ENCODE assay signal across 11 cellular contexts in genomic region chr15:48946088-48946839, GRCh38. TPM values are rescaled to one million over a fixed set of nuclear protein-coding genes. Genes with fewer than 3 reads are reported as not detected.
DNase-seq lines count a peak whose midpoint lies in the region; ATAC-seq and TF ChIP-seq lines count a peak whose summit lies in the region.
"Had no signal": no experiment of that assay in that cellular context is flagged by ENCODE, and none has a peak within 500 bp of the region (broad histone marks: within the 10 kb centered on the region; RNA-seq: fewer than 3 reads in every experiment).

No MANE protein-coding gene starts in this region.

- CTCF ChIA-PET in activated CD8-positive, alpha-beta T cell treated with anti-CD3 and anti-CD28 coated beads for 36 hours (lab: Charles Lee): interaction anchor here (1.1 to 2.7 kb wide), 3 partner anchors 16 to 29 kb away, joined by 3 to 18 read pairs (median 3); no protein-coding TSS in a partner anchor
- CTCF ChIA-PET in activated CD8-positive, alpha-beta T cell treated with anti-CD3 and anti-CD28 coated beads, Interleukin-2, amount 10 ng/mL, durations not matched to agents 7 days and 5 days (lab: Charles Lee): interaction anchor here (1.3 to 3.4 kb wide), 2 partner anchors 19 to 29 kb away, joined by 5 to 20 read pairs; no protein-coding TSS in a partner anchor

- no peaks in the 10 kb centered on the region for H3K9me3 Mint-ChIP-seq in activated CD8-positive, alpha-beta T cell treated with anti-CD3 and anti-CD28 coated beads for 36 hours
- no peaks in the 10 kb centered on the region for H3K9me3 Mint-ChIP-seq in activated CD8-positive, alpha-beta T cell treated with anti-CD3 and anti-CD28 coated beads, Interleukin-2, amount 10 ng/mL, durations not matched to agents 7 days and 5 days (ENCODE audit: insufficient read depth)
- no peaks in the 10 kb centered on the region for H3K9me3 Mint-ChIP-seq in stimulated activated naive CD8-positive, alpha-beta T cell treated with anti-CD3 and anti-CD28 coated beads, Interleukin-15, amount 100 ng/mL, for 72 hours
- H3K9me3 Mint-ChIP-seq: T-helper 1 cell treated with Interleukin-12 subunit alpha and Interleukin-12 subunit beta and Interleukin-4 antibody, amounts not matched to agents 30 μg/mL and 1 μg/mL, for 36 hours had no signal

- POLR2A ChIA-PET in activated CD8-positive, alpha-beta T cell treated with anti-CD3 and anti-CD28 coated beads for 36 hours (lab: Charles Lee): interaction anchor here (0.9 kb wide), 1 partner anchor 18 kb away, joined by 3 read pairs; the partner anchor contains the start of gene SHC4
- POLR2A ChIA-PET in activated CD8-positive, alpha-beta T cell treated with anti-CD3 and anti-CD28 coated beads, Interleukin-2, amount 10 ng/mL, durations not matched to agents 7 days and 5 days (lab: Charles Lee): interaction anchor here (1.1 kb wide), 1 partner anchor 68 kb away, joined by 3 read pairs; the partner anchor contains the start of gene EID1

- ATAC-seq in activated CD8-positive, alpha-beta T cell treated with anti-CD3 and anti-CD28 coated beads for 36 hours: peak; percentile 91
- no peak for ATAC-seq in activated CD8-positive, alpha-beta T cell treated with anti-CD3 and anti-CD28 coated beads, Interleukin-2, amount 10 ng/mL, durations not matched to agents 7 days and 5 days
- ATAC-seq in stimulated activated naive CD8-positive, alpha-beta T cell treated with anti-CD3 and anti-CD28 coated beads, Interleukin-15, amount 100 ng/mL, for 72 hours: peak; percentile 73
- no peak for ATAC-seq in HG03521 (IDR thresholded peaks at IDR 0.05; ENCODE audit: unreplicated experiment)
- ATAC-seq in HG03095 (IDR thresholded peaks at IDR 0.05; ENCODE audit: unreplicated experiment): no peak

- no peaks in the 10 kb centered on the region for H3K9me3 ChIP-seq in fibroblast of lung (ENCODE audit: control insufficient read depth, insufficient read depth, low read depth, low read length)
- H3K9me3 ChIP-seq: prostate gland had no signal

- H3K36me3 ChIP-seq in fibroblast of lung (ENCODE audit: control insufficient read depth, insufficient read depth, low read length): no peaks in the 10 kb centered on the region
- H3K36me3 ChIP-seq: prostate gland had no signal

- no peak for DNase-seq in activated CD8-positive, alpha-beta T cell treated with anti-CD3 and anti-CD28 coated beads for 36 hours
- no peak for DNase-seq in activated CD8-positive, alpha-beta T cell treated with anti-CD3 and anti-CD28 coated beads, Interleukin-2, amount 10 ng/mL, durations not matched to agents 7 days and 5 days
- DNase-seq in SK-MEL-5 (ENCODE audit: low read depth, low spot score) (peak; percentile 29), fibroblast of lung (ENCODE audit: low read depth in 2 of 2) (peak; percentile 40 to 92), posterior vena cava (ENCODE audit: low spot score) (no peak)
- DNase-seq in stimulated activated naive CD8-positive, alpha-beta T cell treated with anti-CD3 and anti-CD28 coated beads, Interleukin-15, amount 100 ng/mL, for 72 hours: no peak
- DNase-seq: NCI-H187 treated with DMSO at 0.1 percent for 48 hours had no signal

- no peak overlapping the region for H3K4me3 ChIP-seq in fibroblast of lung (replicated peaks in 1 of 4; ENCODE audit: control extremely low read depth in 1 of 4, insufficient read depth in 1 of 4, low read depth in 3 of 4, low read length in 4 of 4)
- H3K4me3 ChIP-seq: prostate gland had no signal

- peaks cover 19% of the 10 kb centered on the region for H3K27me3 Mint-ChIP-seq in activated CD8-positive, alpha-beta T cell treated with anti-CD3 and anti-CD28 coated beads for 36 hours
- H3K27me3 Mint-ChIP-seq in activated CD8-positive, alpha-beta T cell treated with anti-CD3 and anti-CD28 coated beads, Interleukin-2, amount 10 ng/mL, durations not matched to agents 7 days and 5 days (ENCODE audit: low read depth): peaks cover 15% of the 10 kb centered on the region
- H3K27me3 Mint-ChIP-seq in stimulated activated naive CD8-positive, alpha-beta T cell treated with anti-CD3 and anti-CD28 coated beads, Interleukin-15, amount 100 ng/mL, for 72 hours: peaks cover 29% of the 10 kb centered on the region

- no peak overlapping the region for H3K27ac Mint-ChIP-seq in activated CD8-positive, alpha-beta T cell treated with anti-CD3 and anti-CD28 coated beads for 36 hours
- H3K27ac Mint-ChIP-seq in activated CD8-positive, alpha-beta T cell treated with anti-CD3 and anti-CD28 coated beads, Interleukin-2, amount 10 ng/mL, durations not matched to agents 7 days and 5 days: no peak overlapping the region
- H3K27ac Mint-ChIP-seq in stimulated activated naive CD8-positive, alpha-beta T cell treated with anti-CD3 and anti-CD28 coated beads, Interleukin-15, amount 100 ng/mL, for 72 hours: peak overlapping the region; percentile 15 to 59
- H3K27ac Mint-ChIP-seq: T-helper 1 cell treated with Interleukin-12 subunit alpha and Interleukin-12 subunit beta and Interleukin-4 antibody, amounts not matched to agents 30 μg/mL and 1 μg/mL, for 36 hours had no signal

- no peaks in the 10 kb centered on the region for H3K36me3 Mint-ChIP-seq in activated CD8-positive, alpha-beta T cell treated with anti-CD3 and anti-CD28 coated beads for 36 hours (ENCODE audit: low read depth)
- no peaks in the 10 kb centered on the region for H3K36me3 Mint-ChIP-seq in activated CD8-positive, alpha-beta T cell treated with anti-CD3 and anti-CD28 coated beads, Interleukin-2, amount 10 ng/mL, durations not matched to agents 7 days and 5 days (ENCODE audit: low read depth)

- peaks cover 5% of the 10 kb centered on the region for H3K4me1 ChIP-seq in fibroblast of lung (ENCODE audit: control insufficient read depth, extremely low read depth, insufficient read depth, low read length)
- H3K4me1 ChIP-seq: prostate gland had no signal

- in situ Hi-C loops in SK-MEL-5 (cut with HindIII; ENCODE audit: low pct_unique_long_range_greater_than_20kb, low sequenced_read_pairs): loop anchor here (10.0 kb wide), 1 partner anchor 71 kb away; the partner anchor contains the start of gene EID1

- no peak overlapping the region for H3K4me2 ChIP-seq in fibroblast of lung (ENCODE audit: extremely low read depth, insufficient read depth, low read length)

- no peak overlapping the region for H3K4me3 Mint-ChIP-seq in activated CD8-positive, alpha-beta T cell treated with anti-CD3 and anti-CD28 coated beads for 36 hours
- no peak overlapping the region for H3K4me3 Mint-ChIP-seq in activated CD8-positive, alpha-beta T cell treated with anti-CD3 and anti-CD28 coated beads, Interleukin-2, amount 10 ng/mL, durations not matched to agents 7 days and 5 days
- no peak overlapping the region for H3K4me3 Mint-ChIP-seq in stimulated activated naive CD8-positive, alpha-beta T cell treated with anti-CD3 and anti-CD28 coated beads, Interleukin-15, amount 100 ng/mL, for 72 hours
- H3K4me3 Mint-ChIP-seq: T-helper 1 cell treated with Interleukin-12 subunit alpha and Interleukin-12 subunit beta and Interleukin-4 antibody, amounts not matched to agents 30 μg/mL and 1 μg/mL, for 36 hours had no signal

- TF ChIP-seq CTCF in activated CD8-positive, alpha-beta T cell treated with anti-CD3 and anti-CD28 coated beads for 36 hours (IDR thresholded peaks at IDR 0.05): no peak
- TF ChIP-seq CTCF in fibroblast of lung (conservative IDR thresholded peaks at IDR 0.05 in 1 of 2, IDR thresholded peaks at IDR 0.05 in 1 of 2; ENCODE audit: low read depth in 1 of 2, low read length in 2 of 2): no peak

- peaks cover 15% of the 10 kb centered on the region for H3K4me1 Mint-ChIP-seq in activated CD8-positive, alpha-beta T cell treated with anti-CD3 and anti-CD28 coated beads for 36 hours (ENCODE audit: low read depth)
- peaks cover 15% of the 10 kb centered on the region for H3K4me1 Mint-ChIP-seq in activated CD8-positive, alpha-beta T cell treated with anti-CD3 and anti-CD28 coated beads, Interleukin-2, amount 10 ng/mL, durations not matched to agents 7 days and 5 days (ENCODE audit: low read depth)
- H3K4me1 Mint-ChIP-seq in stimulated activated naive CD8-positive, alpha-beta T cell treated with anti-CD3 and anti-CD28 coated beads, Interleukin-15, amount 100 ng/mL, for 72 hours: peaks cover 15% of the 10 kb centered on the region

- no peak overlapping the region for H2AFZ ChIP-seq in fibroblast of lung (ENCODE audit: low read length)

- intact Hi-C loops in activated CD8-positive, alpha-beta T cell treated with anti-CD3 and anti-CD28 coated beads for 36 hours (cut with micrococcal nuclease): no loop called here
- intact Hi-C loops in posterior vena cava (cut with DNase I): no loop called here

- no peaks in the 10 kb centered on the region for H4K20me1 ChIP-seq in fibroblast of lung (ENCODE audit: control insufficient read depth, extremely low read depth, insufficient read depth, low read length)

- no peaks in the 10 kb centered on the region for H3K27me3 ChIP-seq in fibroblast of lung (ENCODE audit: control insufficient read depth, insufficient read depth, low read length)

- H3K27ac ChIP-seq in fibroblast of lung (ENCODE audit: insufficient read depth, low read length): no peak overlapping the region
- H3K27ac ChIP-seq: prostate gland had no signal

- H3K9ac ChIP-seq in fibroblast of lung (ENCODE audit: insufficient read depth, low read length): no peak overlapping the region

- H3K79me2 ChIP-seq in fibroblast of lung (ENCODE audit: control insufficient read depth, insufficient read depth, low read length): no peaks in the 10 kb centered on the region

RNA-seq across cellular contexts. Expression of gene SHC4, which starts 17.5 kb away (rescaled TPM):
- total RNA-seq in activated CD8-positive, alpha-beta T cell treated with anti-CD3 and anti-CD28 coated beads for 36 hours: 1 to 10 TPM; 2.5 TPM
- under 1 TPM; 0.65 to 0.66 TPM for total RNA-seq in activated CD8-positive, alpha-beta T cell treated with anti-CD3 and anti-CD28 coated beads, Interleukin-2, amount 10 ng/mL, durations not matched to agents 7 days and 5 days
- total RNA-seq in SK-MEL-5 (2014; rRNA removed; shearing (Covaris generic)): 20.9 and 21.3 TPM in 2 replicates
- 13.8 and 19.4 TPM in 2 replicates for polyA plus RNA-seq in SK-MEL-5 (2015; cell fraction: cytosol; rRNA removed)
- polyA plus RNA-seq in SK-MEL-5 (2015; cell fraction: nucleus; rRNA removed): 15.4 and 22.4 TPM in 2 replicates
- total RNA-seq in fibroblast of lung (0.77 and 1.5 TPM in 2 replicates), posterior vena cava (1 to 10 TPM; 6.2 to 9.7 TPM)
- polyA plus RNA-seq in fibroblast of lung: 0.75 and 0.94 TPM in 2 replicates
- 0.73 and 0.96 TPM in 2 replicates for polyA plus RNA-seq in fibroblast of lung (2012)
- 1.5 TPM in 1 of 2 replicates, not detected in the other for polyA minus RNA-seq in fibroblast of lung (ENCODE audit: low replicate concordance)

Comparison
In these comparisons a context has a peak if more than half of its experiments do, and no peak if none do; other contexts are left out.
1. ATAC-seq: peak in activated CD8-positive, alpha-beta T cell treated with anti-CD3 and anti-CD28 coated beads for 36 hours (single experiment) and stimulated activated naive CD8-positive, alpha-beta T cell treated with anti-CD3 and anti-CD28 coated beads, Interleukin-15, amount 100 ng/mL, for 72 hours (single experiment); none in activated CD8-positive, alpha-beta T cell treated with anti-CD3 and anti-CD28 coated beads, Interleukin-2, amount 10 ng/mL, durations not matched to agents 7 days and 5 days (single experiment), HG03521 (single experiment) and HG03095 (single experiment).
2. DNase-seq: peak in SK-MEL-5 (single experiment) and fibroblast of lung (2 of 2); none in activated CD8-positive, alpha-beta T cell treated with anti-CD3 and anti-CD28 coated beads for 36 hours (single experiment), activated CD8-positive, alpha-beta T cell treated with anti-CD3 and anti-CD28 coated beads, Interleukin-2, amount 10 ng/mL, durations not matched to agents 7 days and 5 days (single experiment), stimulated activated naive CD8-positive, alpha-beta T cell treated with anti-CD3 and anti-CD28 coated beads, Interleukin-15, amount 100 ng/mL, for 72 hours (0 of 2) and posterior vena cava (single experiment).
3. H3K27ac Mint-ChIP-seq: peak in stimulated activated naive CD8-positive, alpha-beta T cell treated with anti-CD3 and anti-CD28 coated beads, Interleukin-15, amount 100 ng/mL, for 72 hours (2 of 2); none in activated CD8-positive, alpha-beta T cell treated with anti-CD3 and anti-CD28 coated beads for 36 hours (single experiment) and activated CD8-positive, alpha-beta T cell treated with anti-CD3 and anti-CD28 coated beads, Interleukin-2, amount 10 ng/mL, durations not matched to agents 7 days and 5 days (single experiment).